Comparison of ENCODE assay signal across 14 cellular contexts in the genomic region with DNA sequence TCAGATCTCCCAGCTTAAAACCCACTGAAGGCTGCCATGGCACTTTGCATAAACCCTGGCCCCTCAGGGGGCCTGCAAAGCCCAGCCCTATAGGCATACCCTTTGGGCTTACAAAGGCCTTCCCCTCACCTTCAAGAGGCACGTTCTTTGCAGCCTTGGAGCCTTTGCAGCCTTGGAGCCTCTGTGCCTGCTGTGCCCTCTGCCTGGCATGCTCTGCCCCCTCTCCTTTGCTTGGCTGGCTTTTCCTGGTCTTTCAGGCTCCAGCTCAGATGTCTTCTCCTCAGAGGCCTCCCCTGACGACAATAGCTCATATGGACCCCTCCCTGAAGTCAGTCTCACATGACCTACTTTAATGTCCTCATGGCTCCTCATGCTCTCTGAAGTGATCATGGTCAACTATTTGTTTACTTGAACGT.
DNase-seq lines count a peak whose midpoint lies in the region; ATAC-seq, FAIRE-seq and TF ChIP-seq lines count a peak whose summit lies in the region.
"Had no signal": no experiment of that assay in that cellular context is flagged by ENCODE, and none has a peak within 500 bp of the region (broad histone marks: within the 10 kb centered on the region; RNA-seq: fewer than 3 reads in every experiment).

No MANE protein-coding gene starts in this region.

- H2AFZ ChIP-seq in SK-N-SH (ENCODE audit: low read depth), result no peak overlapping the region

- H3K27ac ChIP-seq in SK-N-SH (ENCODE audit: low read depth in 2 of 2, low read length in 1 of 2) (peak overlapping the region; percentile 95 to 99), thymus (ENCODE audit: low read depth) (peak overlapping the region; percentile 95), left lung (no peak overlapping the region)

- H3K4me3 ChIP-seq in SK-N-SH (ENCODE audit: low read depth in 2 of 2, low read length in 1 of 2) (no peak overlapping the region; a peak in 1 of 4 replicates), thymus (ENCODE audit: low read length) (no peak overlapping the region), left lung (no peak overlapping the region)
- H3K4me3 ChIP-seq: lung had no signal

- DNase-seq in SK-N-SH (no peak), T-cell (no peak), memory B cell (ENCODE audit: low spot score in 2 of 2) (no peak), HTR-8/SVneo (ENCODE audit: insufficient read length, low spot score) (no peak), left lung (no peak), HUDEP-2 (lab: John Stamatoyannopoulos, UW; ENCODE audit: unreplicated experiment in 76 of 76) (no peak)
- DNase-seq: activated CD4-positive, alpha-beta memory T cell treated with anti-CD3 and anti-CD28 coated beads for 36 hours; NCI-H1930; SIG-M5 had no signal

- H3K4me3 Mint-ChIP-seq in T-cell (peak overlapping the region in 2 of 3 donors; percentile 55 to 73), memory B cell (peak overlapping the region; percentile 56)
- H3K4me3 Mint-ChIP-seq: activated CD4-positive, alpha-beta memory T cell treated with anti-CD3 and anti-CD28 coated beads for 36 hours; stimulated activated naive CD8-positive, alpha-beta T cell treated with anti-CD3 and anti-CD28 coated beads, Interleukin-15, Interleukin-2, amounts not matched to agents 100 ng/mL and 50 ng/mL, for 24 hours had no signal

- H3K27me3 Mint-ChIP-seq in T-cell (peaks cover 0 to 6% of the 10 kb centered on the region in 2 donors), memory B cell (peaks cover 2% of the 10 kb centered on the region)

- H3K79me2 ChIP-seq in SK-N-SH (ENCODE audit: insufficient read depth), result no peaks in the 10 kb centered on the region

- H4K20me1 ChIP-seq in SK-N-SH (ENCODE audit: insufficient read depth), result no peaks in the 10 kb centered on the region

- peaks cover 32% of the 10 kb centered on the region for H3F3A ChIP-seq in SK-N-SH (replicated peaks; ENCODE audit: insufficient read depth)

- H3K9ac ChIP-seq in SK-N-SH, result peak overlapping the region; percentile 10; the same call in 1 of the 2 replicates

- no peak for TF ChIP-seq CTCF in SK-N-SH (IDR thresholded peaks at IDR 0.05)
- TF ChIP-seq CTCF in left lung (IDR thresholded peaks at IDR 0.05), result no peak

- no peaks in the 10 kb centered on the region for H3K9me3 ChIP-seq in SK-N-SH
- no peaks in the 10 kb centered on the region for H3K9me3 ChIP-seq in thymus (ENCODE audit: control insufficient read depth)
- no peaks in the 10 kb centered on the region for H3K9me3 ChIP-seq in left lung

- no peaks in the 10 kb centered on the region for H3K36me3 Mint-ChIP-seq in T-cell
- no peaks in the 10 kb centered on the region for H3K36me3 Mint-ChIP-seq in memory B cell
- H3K36me3 Mint-ChIP-seq: activated CD4-positive, alpha-beta memory T cell treated with anti-CD3 and anti-CD28 coated beads for 36 hours had no signal

- peaks cover 21 to 56% of the 10 kb centered on the region in 2 experiments for H3K4me1 ChIP-seq in SK-N-SH (ENCODE audit: control insufficient read depth in 1 of 2, insufficient read depth in 2 of 2, low read depth in 1 of 2, low read length in 1 of 2)
- H3K4me1 ChIP-seq in thymus (ENCODE audit: control insufficient read depth, insufficient read depth, low read length), result peaks cover 57% of the 10 kb centered on the region
- peaks cover 22 to 37% of the 10 kb centered on the region in 2 donors for H3K4me1 ChIP-seq in left lung

- CTCF ChIA-PET in SK-N-SH (lab: Yijun Ruan, JAX) (interaction anchor here (0.8 to 7.1 kb wide), 12 partner anchors 8 to 79 kb away, joined by 3 to 93 read pairs (median 5); a partner anchor contains a TSS), T-cell (lab: Charles Lee) (interaction anchor here in 1 of 2 donors (0.8 kb wide), 1 partner anchor 70 kb away, joined by 3 read pairs; no protein-coding TSS in a partner anchor)

- ATAC-seq in SK-N-SH treated with all-trans-retinoic acid at 6 μM for 48 hours, result no peak
- no peak for ATAC-seq in T-cell (replicated peaks in 1 of 4)
- no peak for ATAC-seq in memory B cell (ENCODE audit: low read depth)
- ATAC-seq in left lung, result no peak

- H3K27ac Mint-ChIP-seq in T-cell, result peak overlapping the region in 1 of 2 donors; percentile 46
- H3K27ac Mint-ChIP-seq in memory B cell, result peak overlapping the region; percentile 29
- H3K27ac Mint-ChIP-seq: activated CD4-positive, alpha-beta memory T cell treated with anti-CD3 and anti-CD28 coated beads for 36 hours; stimulated activated naive CD8-positive, alpha-beta T cell treated with anti-CD3 and anti-CD28 coated beads, Interleukin-15, Interleukin-2, amounts not matched to agents 100 ng/mL and 50 ng/mL, for 24 hours had no signal

- peak overlapping the region; percentile 79 for H3K4me2 ChIP-seq in SK-N-SH

- POLR2A ChIA-PET in SK-N-SH (lab: Yijun Ruan, JAX) (interaction anchor here (0.7 to 4.6 kb wide), 16 partner anchors 10 to 73 kb away, joined by 3 to 35 read pairs (median 7); a partner anchor contains a TSS), T-cell (lab: Charles Lee) (interaction anchor here in 1 of 2 donors (0.7 kb wide), 2 partner anchors 42 to 411 kb away, joined by 3 read pairs; no protein-coding TSS in a partner anchor)

- peaks cover 24 to 34% (median 26%) of the 10 kb centered on the region in 3 donors for H3K4me1 Mint-ChIP-seq in T-cell
- peaks cover 30% of the 10 kb centered on the region for H3K4me1 Mint-ChIP-seq in memory B cell

- no peaks in the 10 kb centered on the region for H3K9me2 ChIP-seq in SK-N-SH

- no peaks in the 10 kb centered on the region for H3K36me3 ChIP-seq in SK-N-SH (replicated peaks in 1 of 2; ENCODE audit: control insufficient read depth in 1 of 2, insufficient read depth in 2 of 2, low read length in 1 of 2)
- no peaks in the 10 kb centered on the region for H3K36me3 ChIP-seq in thymus (ENCODE audit: control insufficient read depth, insufficient read depth)
- H3K36me3 ChIP-seq in left lung, result no peaks in the 10 kb centered on the region

- no peak for TF ChIP-seq EP300 in SK-N-SH (IDR thresholded peaks at IDR 0.05; ENCODE audit: borderline replicate concordance in 1 of 2, low read depth in 1 of 2, low read length in 1 of 2)

- H3K9me3 Mint-ChIP-seq in T-cell (no peaks in the 10 kb centered on the region), memory B cell (no peaks in the 10 kb centered on the region)
- H3K9me3 Mint-ChIP-seq: activated CD4-positive, alpha-beta memory T cell treated with anti-CD3 and anti-CD28 coated beads for 36 hours; stimulated activated naive CD8-positive, alpha-beta T cell treated with anti-CD3 and anti-CD28 coated beads, Interleukin-15, Interleukin-2, amounts not matched to agents 100 ng/mL and 50 ng/mL, for 24 hours had no signal

- intact Hi-C loops in left lung (cut with DNase I), result no loop called here

- H3K27me3 ChIP-seq in SK-N-SH (ENCODE audit: insufficient read depth) (no peaks in the 10 kb centered on the region), thymus (ENCODE audit: control insufficient read depth, insufficient read depth) (no peaks in the 10 kb centered on the region), left lung (peaks cover 5 to 47% of the 10 kb centered on the region in 2 donors)

- WGBS in SK-N-SH (ENCODE audit: low lambda C conversion rate), result 76% methylated on average over 3 of the region's 3 CpGs
- 48% methylated on average over 3 of the region's 3 CpGs for WGBS in thymus

- no peak for TF ChIP-seq RAD21 in SK-N-SH (IDR thresholded peaks at IDR 0.05; ENCODE audit: low read length)

- FAIRE-seq in HTR-8/SVneo (lab: Jason Lieb, UNC), result no peak
- FAIRE-seq: A204.1 had no signal

TF ChIP-seq in SK-N-SH, 30 proteins besides CTCF, POLR2A, EP300 and RAD21 (continues in another document):
- no peak for TF ChIP-seq GABPA (IDR thresholded peaks at IDR 0.05; ENCODE audit: low read depth)
- TF ChIP-seq MXI1 (IDR thresholded peaks at IDR 0.05; ENCODE audit: low read depth, low read length), result no peak
- no peak for TF ChIP-seq NFIC (IDR thresholded peaks at IDR 0.05; ENCODE audit: borderline replicate concordance)
- no peak for TF ChIP-seq FOSL2 (IDR thresholded peaks at IDR 0.05; ENCODE audit: borderline replicate concordance, low read depth)
- TF ChIP-seq NRF1 (IDR thresholded peaks at IDR 0.05; ENCODE audit: low read depth, low read length), result no peak
- no peak for TF ChIP-seq TCF12 (IDR thresholded peaks at IDR 0.05)
- TF ChIP-seq JUND (IDR thresholded peaks at IDR 0.05), result no peak
- no peak for TF ChIP-seq RFX5 (IDR thresholded peaks at IDR 0.05; ENCODE audit: low read length)
- TF ChIP-seq FOXJ3 (CRISPR knock-in tag; IDR thresholded peaks at IDR 0.05), result no peak; the same call in 1 of the 2 replicates
- TF ChIP-seq, protein P1, sequence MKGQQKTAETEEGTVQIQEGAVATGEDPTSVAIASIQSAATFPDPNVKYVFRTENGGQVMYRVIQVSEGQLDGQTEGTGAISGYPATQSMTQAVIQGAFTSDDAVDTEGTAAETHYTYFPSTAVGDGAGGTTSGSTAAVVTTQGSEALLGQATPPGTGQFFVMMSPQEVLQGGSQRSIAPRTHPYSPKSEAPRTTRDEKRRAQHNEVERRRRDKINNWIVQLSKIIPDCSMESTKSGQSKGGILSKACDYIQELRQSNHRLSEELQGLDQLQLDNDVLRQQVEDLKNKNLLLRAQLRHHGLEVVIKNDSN (IDR thresholded peaks at IDR 0.05; ENCODE audit: borderline replicate concordance, low read depth), result no peak
- TF ChIP-seq ELF1 (IDR thresholded peaks at IDR 0.05), result no peak
- TF ChIP-seq RXRA (IDR thresholded peaks at IDR 0.05; ENCODE audit: borderline replicate concordance, low read depth), result no peak

TF ChIP-seq in SK-N-SH treated with all-trans-retinoic acid at 6 μM for 48 hours, 23 proteins besides CTCF, POLR2A, EP300 and RAD21:
- TF ChIP-seq ZFP30 (CRISPR knock-in tag; IDR thresholded peaks at IDR 0.05), result no peak
- TF ChIP-seq SNAI2 (CRISPR knock-in tag; IDR thresholded peaks at IDR 0.05), result no peak
- TF ChIP-seq ZC3H10 (CRISPR knock-in tag; IDR thresholded peaks at IDR 0.05), result no peak
- TF ChIP-seq CSDC2 (CRISPR knock-in tag; IDR thresholded peaks at IDR 0.05), result no peak
- no peak for TF ChIP-seq RARB (CRISPR knock-in tag; IDR thresholded peaks at IDR 0.05)
- TF ChIP-seq, protein P2, sequence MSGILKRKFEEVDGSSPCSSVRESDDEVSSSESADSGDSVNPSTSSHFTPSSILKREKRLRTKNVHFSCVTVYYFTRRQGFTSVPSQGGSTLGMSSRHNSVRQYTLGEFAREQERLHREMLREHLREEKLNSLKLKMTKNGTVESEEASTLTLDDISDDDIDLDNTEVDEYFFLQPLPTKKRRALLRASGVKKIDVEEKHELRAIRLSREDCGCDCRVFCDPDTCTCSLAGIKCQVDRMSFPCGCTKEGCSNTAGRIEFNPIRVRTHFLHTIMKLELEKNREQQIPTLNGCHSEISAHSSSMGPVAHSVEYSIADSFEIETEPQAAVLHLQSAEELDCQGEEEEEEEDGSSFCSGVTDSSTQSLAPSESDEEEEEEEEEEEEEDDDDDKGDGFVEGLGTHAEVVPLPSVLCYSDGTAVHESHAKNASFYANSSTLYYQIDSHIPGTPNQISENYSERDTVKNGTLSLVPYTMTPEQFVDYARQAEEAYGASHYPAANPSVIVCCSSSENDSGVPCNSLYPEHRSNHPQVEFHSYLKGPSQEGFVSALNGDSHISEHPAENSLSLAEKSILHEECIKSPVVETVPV (CRISPR knock-in tag; IDR thresholded peaks at IDR 0.05), result no peak
- TF ChIP-seq BACH2 (CRISPR knock-in tag; IDR thresholded peaks at IDR 0.05; ENCODE audit: borderline replicate concordance), result no peak
- TF ChIP-seq ARNTL (CRISPR knock-in tag; IDR thresholded peaks at IDR 0.05; ENCODE audit: borderline replicate concordance, low read depth), result no peak

Comparison
In these comparisons a context has a peak if more than half of its experiments do, and no peak if none do; other contexts are left out.
1. H3K27ac ChIP-seq: peak in SK-N-SH (2 of 2) and thymus (single experiment); none in left lung (0 of 2).